Comparison of ENCODE assay signal across 14 cellular contexts in the genomic region with DNA sequence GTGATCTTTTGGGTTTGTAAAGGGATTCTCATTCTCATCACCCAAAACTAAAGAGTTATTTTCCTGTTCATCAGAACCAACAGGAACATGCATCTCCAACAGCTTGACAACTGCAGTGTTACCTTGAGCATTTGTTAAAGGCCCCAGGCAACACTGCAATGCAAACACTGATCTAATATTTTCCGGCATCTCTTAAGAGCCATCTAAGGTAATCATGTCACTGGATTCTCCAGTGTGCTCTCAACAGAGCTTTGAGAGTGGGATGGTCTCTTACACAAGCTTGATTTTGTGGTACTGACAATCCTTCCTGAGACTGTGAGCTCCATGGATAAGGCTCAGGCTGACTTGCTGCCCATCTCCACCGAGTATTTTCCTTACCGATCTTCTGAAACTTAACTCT.
DNase-seq lines count a peak whose midpoint lies in the region; ATAC-seq and TF ChIP-seq lines count a peak whose summit lies in the region.
"Had no signal": no experiment of that assay in that cellular context is flagged by ENCODE, and none has a peak within 500 bp of the region (broad histone marks: within the 10 kb centered on the region; RNA-seq: fewer than 3 reads in every experiment).

No MANE protein-coding gene starts in this region.

- no peaks in the 10 kb centered on the region for H3K9me3 Mint-ChIP-seq in MCF 10A (ENCODE audit: unreplicated experiment)

- DNase-seq in MCF 10A (ENCODE audit: unreplicated experiment) (no peak), mammary epithelial cell (no peak), NCI-H510A treated with DMSO at 0.1 percent for 48 hours (lab: John Stamatoyannopoulos, UW) (peak; percentile 34), lower lobe of right lung (no peak), retina (no peak)
- DNase-seq: activated CD4-positive, alpha-beta T cell treated with anti-CD3 and anti-CD28 coated beads for 4 hours; GF-D8; NCI-H446; SIG-M5; stimulated activated CD4-positive, alpha-beta T cell treated with anti-CD3 and anti-CD28 coated beads, Interleukin-15, amount 100 ng/mL, for 24 hours; T1000 had no signal

- H3K9ac ChIP-seq in mammary epithelial cell (ENCODE audit: insufficient read depth, low read length) (no peak overlapping the region), subcutaneous abdominal adipose tissue (ENCODE audit: low read length in 5 of 5) (no peak overlapping the region)

- H3K4me1 ChIP-seq in mammary epithelial cell (ENCODE audit: insufficient read depth, low read length), result peaks cover 43% of the 10 kb centered on the region
- H3K4me1 ChIP-seq in lower lobe of right lung, result peaks cover 58% of the 10 kb centered on the region
- peaks cover 3 to 46% (median 35%) of the 10 kb centered on the region in 5 donors for H3K4me1 ChIP-seq in subcutaneous abdominal adipose tissue (ENCODE audit: control insufficient read depth in 5 of 5, insufficient read depth in 5 of 5, low read length in 5 of 5)

- 97% methylated on average over 3 of the region's 3 CpGs for WGBS in mammary epithelial cell (ENCODE audit: low coverage, missing lambda C conversion rate)

- H3K36me3 Mint-ChIP-seq in MCF 10A (ENCODE audit: insufficient read depth, unreplicated experiment), result peaks cover 34% of the 10 kb centered on the region

- H3K9me3 ChIP-seq in mammary epithelial cell (replicated peaks; ENCODE audit: insufficient read depth, low read length), result no peaks in the 10 kb centered on the region
- no peaks in the 10 kb centered on the region for H3K9me3 ChIP-seq in lower lobe of right lung
- H3K9me3 ChIP-seq in subcutaneous abdominal adipose tissue (ENCODE audit: control insufficient read depth in 5 of 5, low read length in 5 of 5), result no peaks in the 10 kb centered on the region

- H4K20me1 ChIP-seq in mammary epithelial cell (ENCODE audit: insufficient read depth, low read length), result no peaks in the 10 kb centered on the region

- peaks cover 55% of the 10 kb centered on the region for H3K4me1 Mint-ChIP-seq in MCF 10A (ENCODE audit: insufficient read depth, unreplicated experiment)

- H2AFZ ChIP-seq in mammary epithelial cell (ENCODE audit: low read depth, low read length), result no peak overlapping the region

- peak overlapping the region; percentile 81 for H3K27ac Mint-ChIP-seq in MCF 10A (ENCODE audit: low read depth, unreplicated experiment)

- ATAC-seq in lower lobe of right lung, result peak; percentile 18 to 64
- ATAC-seq in HG03025 (IDR thresholded peaks at IDR 0.05; ENCODE audit: low FRiP score, unreplicated experiment), result no peak
- no peak for ATAC-seq in GM19351 (IDR thresholded peaks at IDR 0.05; ENCODE audit: unreplicated experiment)

- H3K4me3 Mint-ChIP-seq in MCF 10A (ENCODE audit: unreplicated experiment), result no peak overlapping the region

- H3K4me3 ChIP-seq in mammary epithelial cell (replicated peaks in 1 of 3; ENCODE audit: insufficient read depth in 1 of 3, low read depth in 2 of 3, low read length in 3 of 3), result no peak overlapping the region
- H3K4me3 ChIP-seq in lower lobe of right lung, result no peak overlapping the region
- H3K4me3 ChIP-seq in subcutaneous abdominal adipose tissue (ENCODE audit: low read depth in 1 of 5, low read length in 5 of 5), result no peak overlapping the region

- H3K27me3 Mint-ChIP-seq in MCF 10A (ENCODE audit: insufficient read depth, unreplicated experiment), result no peaks in the 10 kb centered on the region

- TF ChIP-seq CTCF in MCF 10A (IDR thresholded peaks at IDR 0.05; ENCODE audit: unreplicated experiment) (no peak), mammary epithelial cell (conservative IDR thresholded peaks at IDR 0.05 in 1 of 2, IDR thresholded peaks at IDR 0.05 in 1 of 2; ENCODE audit: extremely low read depth in 1 of 2, insufficient read depth in 1 of 2, low read depth in 1 of 2, low read length in 2 of 2) (no peak), lower lobe of right lung (IDR thresholded peaks at IDR 0.05) (no peak)

- intact Hi-C loops in MCF 10A (cut with micrococcal nuclease) (no loop called here), mammary epithelial cell (cut with micrococcal nuclease) (no loop called here), lower lobe of right lung (cut with DNase I) (no loop called here)

- CTCF ChIA-PET in MCF 10A (lab: Yijun Ruan, JAX) (interaction anchor here (0.6 to 1.9 kb wide), 5 partner anchors 10 to 772 kb away, joined by 3 to 5 read pairs (median 4); no protein-coding TSS in a partner anchor), mammary epithelial cell (lab: Charles Lee; ENCODE audit: low non-redundant PET) (no interaction called here)

- BruUV-seq in MCF 10A (replicated peaks; lab: Mats Ljungman, UMichigan), result no TSS peak
- BruUV-seq in mammary epithelial cell (replicated peaks; lab: Mats Ljungman, UMichigan), result no TSS peak

- POLR2A ChIA-PET in MCF 10A (lab: Yijun Ruan, JAX), result interaction anchor here (0.8 to 0.9 kb wide), 2 partner anchors 14 to 181 kb away, joined by 3 read pairs; no protein-coding TSS in a partner anchor

- no peaks in the 10 kb centered on the region for H3K79me2 ChIP-seq in mammary epithelial cell (ENCODE audit: insufficient read depth, low read length)

- H3K27ac ChIP-seq in mammary epithelial cell (ENCODE audit: insufficient read depth, low read depth, low read length), result no peak overlapping the region
- H3K27ac ChIP-seq in lower lobe of right lung, result no peak overlapping the region
- peak overlapping the region; percentile 20 for H3K27ac ChIP-seq in subcutaneous abdominal adipose tissue (ENCODE audit: low read depth, low read length)

- in situ Hi-C loops in mammary epithelial cell (cut with MboI; ENCODE audit: low sequenced_read_pairs in 2 of 2), result no loop called here

- H3K36me3 ChIP-seq in mammary epithelial cell (ENCODE audit: insufficient read depth, low read length), result peaks cover 8% of the 10 kb centered on the region
- peaks cover 34% of the 10 kb centered on the region for H3K36me3 ChIP-seq in lower lobe of right lung
- H3K36me3 ChIP-seq in subcutaneous abdominal adipose tissue (ENCODE audit: control insufficient read depth in 5 of 5, insufficient read depth in 5 of 5, low read length in 5 of 5), result peaks cover 6 to 19% (median 10%) of the 10 kb centered on the region in 5 donors

- H3K4me2 ChIP-seq in mammary epithelial cell (ENCODE audit: insufficient read depth, low read depth, low read length), result no peak overlapping the region

- dilution Hi-C loops in mammary epithelial cell (cut with HindIII; ENCODE audit: low sequenced_read_pairs), result loop anchor here (5.0 kb wide), 2 partner anchors 33 to 68 kb away; no protein-coding TSS in a partner anchor

- H3K27me3 ChIP-seq in mammary epithelial cell (ENCODE audit: insufficient read depth, low read length) (no peaks in the 10 kb centered on the region), lower lobe of right lung (ENCODE audit: low read depth) (no peaks in the 10 kb centered on the region), subcutaneous abdominal adipose tissue (ENCODE audit: control insufficient read depth in 5 of 5, insufficient read depth in 4 of 5, low read length in 5 of 5) (no peaks in the 10 kb centered on the region)

Comparison
In these comparisons a context has a peak if more than half of its experiments do, and no peak if none do; other contexts are left out.
1. ATAC-seq: peak in lower lobe of right lung (2 of 2); none in HG03025 (single experiment) and GM19351 (single experiment).